ENCODE assay signal across 1 cellular context in the genomic region with DNA sequence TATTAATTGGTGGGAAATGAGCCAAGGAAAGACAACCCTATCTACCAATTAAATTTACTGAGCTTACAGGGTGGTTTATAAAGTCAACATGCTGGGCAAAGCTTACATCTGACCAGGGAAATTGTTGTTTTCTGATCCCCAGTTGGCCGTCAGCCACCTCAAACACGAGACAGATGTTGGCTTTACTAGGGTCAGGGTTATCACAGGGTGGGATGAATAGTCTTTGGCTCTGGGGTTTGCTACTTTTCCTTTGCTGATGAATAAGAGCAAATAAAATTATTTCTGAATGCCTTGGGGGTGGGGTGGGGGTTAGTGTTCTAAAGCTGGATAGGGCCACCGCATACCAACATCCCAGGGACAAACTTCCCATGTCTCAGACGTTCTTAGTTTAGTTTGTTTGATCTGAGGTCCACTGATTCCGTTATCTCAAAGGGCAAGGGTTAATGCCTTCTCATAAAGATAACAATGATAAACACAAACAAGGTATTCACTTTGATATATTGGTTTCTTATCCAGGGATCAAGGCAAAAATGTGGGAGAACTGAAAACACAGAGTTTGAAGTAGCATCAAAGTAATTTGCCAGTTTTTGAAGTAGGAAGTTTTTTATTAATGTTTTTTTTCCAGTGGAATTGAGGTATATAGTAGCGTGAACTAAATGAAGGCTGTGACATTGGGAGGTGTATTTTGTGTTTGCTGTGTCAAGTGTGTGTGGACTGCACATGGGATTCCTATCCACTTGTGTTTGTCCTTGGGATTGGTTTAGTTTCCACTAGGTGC.
A peak's percentile ranks its signal among the peaks of the same experiment; 100 is the strongest.
TF ChIP-seq lines count a peak whose summit lies in the region.

No MANE protein-coding gene starts in this region.

TF ChIP-seq in HepG2, 621 proteins besides CTCF, POLR2A, EP300 and RAD21 (continued from another document and continues in another):
- TF ChIP-seq, protein P1, sequence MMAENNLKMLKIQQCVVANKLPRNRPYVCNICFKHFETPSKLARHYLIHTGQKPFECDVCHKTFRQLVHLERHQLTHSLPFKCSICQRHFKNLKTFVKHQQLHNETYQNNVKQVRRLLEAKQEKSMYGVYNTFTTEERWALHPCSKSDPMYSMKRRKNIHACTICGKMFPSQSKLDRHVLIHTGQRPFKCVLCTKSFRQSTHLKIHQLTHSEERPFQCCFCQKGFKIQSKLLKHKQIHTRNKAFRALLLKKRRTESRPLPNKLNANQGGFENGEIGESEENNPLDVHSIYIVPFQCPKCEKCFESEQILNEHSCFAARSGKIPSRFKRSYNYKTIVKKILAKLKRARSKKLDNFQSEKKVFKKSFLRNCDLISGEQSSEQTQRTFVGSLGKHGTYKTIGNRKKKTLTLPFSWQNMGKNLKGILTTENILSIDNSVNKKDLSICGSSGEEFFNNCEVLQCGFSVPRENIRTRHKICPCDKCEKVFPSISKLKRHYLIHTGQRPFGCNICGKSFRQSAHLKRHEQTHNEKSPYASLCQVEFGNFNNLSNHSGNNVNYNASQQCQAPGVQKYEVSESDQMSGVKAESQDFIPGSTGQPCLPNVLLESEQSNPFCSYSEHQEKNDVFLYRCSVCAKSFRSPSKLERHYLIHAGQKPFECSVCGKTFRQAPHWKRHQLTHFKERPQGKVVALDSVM (CRISPR knock-in tag; IDR thresholded peaks at IDR 0.05), result no peak
- no peak for TF ChIP-seq ATRX (CRISPR knock-in tag; IDR thresholded peaks at IDR 0.05; ENCODE audit: borderline replicate concordance)
- TF ChIP-seq XRCC5 (optimal IDR thresholded peaks at IDR 0.05; ENCODE audit: low read length), result no peak
- no peak for TF ChIP-seq NAIF1 (CRISPR knock-in tag; IDR thresholded peaks at IDR 0.05; ENCODE audit: borderline replicate concordance)
- no peak for TF ChIP-seq POLR2G (IDR thresholded peaks at IDR 0.05; ENCODE audit: low read depth, low read length)
- TF ChIP-seq, protein P2, sequence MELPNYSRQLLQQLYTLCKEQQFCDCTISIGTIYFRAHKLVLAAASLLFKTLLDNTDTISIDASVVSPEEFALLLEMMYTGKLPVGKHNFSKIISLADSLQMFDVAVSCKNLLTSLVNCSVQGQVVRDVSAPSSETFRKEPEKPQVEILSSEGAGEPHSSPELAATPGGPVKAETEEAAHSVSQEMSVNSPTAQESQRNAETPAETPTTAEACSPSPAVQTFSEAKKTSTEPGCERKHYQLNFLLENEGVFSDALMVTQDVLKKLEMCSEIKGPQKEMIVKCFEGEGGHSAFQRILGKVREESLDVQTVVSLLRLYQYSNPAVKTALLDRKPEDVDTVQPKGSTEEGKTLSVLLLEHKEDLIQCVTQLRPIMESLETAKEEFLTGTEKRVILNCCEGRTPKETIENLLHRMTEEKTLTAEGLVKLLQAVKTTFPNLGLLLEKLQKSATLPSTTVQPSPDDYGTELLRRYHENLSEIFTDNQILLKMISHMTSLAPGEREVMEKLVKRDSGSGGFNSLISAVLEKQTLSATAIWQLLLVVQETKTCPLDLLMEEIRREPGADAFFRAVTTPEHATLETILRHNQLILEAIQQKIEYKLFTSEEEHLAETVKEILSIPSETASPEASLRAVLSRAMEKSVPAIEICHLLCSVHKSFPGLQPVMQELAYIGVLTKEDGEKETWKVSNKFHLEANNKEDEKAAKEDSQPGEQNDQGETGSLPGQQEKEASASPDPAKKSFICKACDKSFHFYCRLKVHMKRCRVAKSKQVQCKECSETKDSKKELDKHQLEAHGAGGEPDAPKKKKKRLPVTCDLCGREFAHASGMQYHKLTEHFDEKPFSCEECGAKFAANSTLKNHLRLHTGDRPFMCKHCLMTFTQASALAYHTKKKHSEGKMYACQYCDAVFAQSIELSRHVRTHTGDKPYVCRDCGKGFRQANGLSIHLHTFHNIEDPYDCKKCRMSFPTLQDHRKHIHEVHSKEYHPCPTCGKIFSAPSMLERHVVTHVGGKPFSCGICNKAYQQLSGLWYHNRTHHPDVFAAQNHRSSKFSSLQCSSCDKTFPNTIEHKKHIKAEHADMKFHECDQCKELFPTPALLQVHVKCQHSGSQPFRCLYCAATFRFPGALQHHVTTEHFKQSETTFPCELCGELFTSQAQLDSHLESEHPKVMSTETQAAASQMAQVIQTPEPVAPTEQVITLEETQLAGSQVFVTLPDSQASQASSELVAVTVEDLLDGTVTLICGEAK (IDR thresholded peaks at IDR 0.05), result no peak
- TF ChIP-seq, protein P2 (CRISPR knock-in tag; IDR thresholded peaks at IDR 0.05), result no peak
- peak; percentile 94 for TF ChIP-seq PPARG (CRISPR knock-in tag; conservative IDR thresholded peaks at IDR 0.05)
- TF ChIP-seq MZF1 (CRISPR knock-in tag; IDR thresholded peaks at IDR 0.05; ENCODE audit: borderline replicate concordance), result no peak
- TF ChIP-seq ZNF562 (CRISPR knock-in tag; IDR thresholded peaks at IDR 0.05; ENCODE audit: borderline replicate concordance), result no peak
- no peak for TF ChIP-seq POLR2AphosphoS5 (IDR thresholded peaks at IDR 0.05; ENCODE audit: low read depth, low read length)
- no peak for TF ChIP-seq REXO4 (CRISPR knock-in tag; IDR thresholded peaks at IDR 0.05; ENCODE audit: borderline replicate concordance)
- 0 out of 2 replicates have a peak, but pooled peaks have one; percentile 9 for TF ChIP-seq TGIF2 (CRISPR knock-in tag; IDR thresholded peaks at IDR 0.05)
- TF ChIP-seq, protein P3, sequence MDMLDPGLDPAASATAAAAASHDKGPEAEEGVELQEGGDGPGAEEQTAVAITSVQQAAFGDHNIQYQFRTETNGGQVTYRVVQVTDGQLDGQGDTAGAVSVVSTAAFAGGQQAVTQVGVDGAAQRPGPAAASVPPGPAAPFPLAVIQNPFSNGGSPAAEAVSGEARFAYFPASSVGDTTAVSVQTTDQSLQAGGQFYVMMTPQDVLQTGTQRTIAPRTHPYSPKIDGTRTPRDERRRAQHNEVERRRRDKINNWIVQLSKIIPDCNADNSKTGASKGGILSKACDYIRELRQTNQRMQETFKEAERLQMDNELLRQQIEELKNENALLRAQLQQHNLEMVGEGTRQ (IDR thresholded peaks at IDR 0.05; ENCODE audit: low read depth, low read length), result no peak
- TF ChIP-seq, protein P3 (CRISPR knock-in tag; IDR thresholded peaks at IDR 0.05; ENCODE audit: borderline replicate concordance), result no peak
- 0 out of 2 replicates have a peak, but pooled peaks have one; percentile 11 for TF ChIP-seq ZNF24 (IDR thresholded peaks at IDR 0.05)
- TF ChIP-seq CC2D1A (CRISPR knock-in tag; IDR thresholded peaks at IDR 0.05), result no peak
- 0 out of 2 replicates have a peak, but pooled peaks have one; percentile 22 for TF ChIP-seq ZNF3 (CRISPR knock-in tag; IDR thresholded peaks at IDR 0.05)
- no peak for TF ChIP-seq ZNF782 (CRISPR knock-in tag; IDR thresholded peaks at IDR 0.05; ENCODE audit: borderline replicate concordance)
- TF ChIP-seq HOXA3 (CRISPR knock-in tag; IDR thresholded peaks at IDR 0.05), result peak; percentile 60
- TF ChIP-seq, protein P4, sequence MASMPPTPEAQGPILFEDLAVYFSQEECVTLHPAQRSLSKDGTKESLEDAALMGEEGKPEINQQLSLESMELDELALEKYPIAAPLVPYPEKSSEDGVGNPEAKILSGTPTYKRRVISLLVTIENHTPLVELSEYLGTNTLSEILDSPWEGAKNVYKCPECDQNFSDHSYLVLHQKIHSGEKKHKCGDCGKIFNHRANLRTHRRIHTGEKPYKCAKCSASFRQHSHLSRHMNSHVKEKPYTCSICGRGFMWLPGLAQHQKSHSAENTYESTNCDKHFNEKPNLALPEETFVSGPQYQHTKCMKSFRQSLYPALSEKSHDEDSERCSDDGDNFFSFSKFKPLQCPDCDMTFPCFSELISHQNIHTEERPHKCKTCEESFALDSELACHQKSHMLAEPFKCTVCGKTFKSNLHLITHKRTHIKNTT (CRISPR knock-in tag; IDR thresholded peaks at IDR 0.05), result no peak
- no peak for TF ChIP-seq ZNF225 (CRISPR knock-in tag; IDR thresholded peaks at IDR 0.05)
- TF ChIP-seq ZSCAN25 (CRISPR knock-in tag; IDR thresholded peaks at IDR 0.05), result no peak
- TF ChIP-seq HNRNPK (IDR thresholded peaks at IDR 0.05; ENCODE audit: low read depth, low read length, poor library complexity, severe bottlenecking), result no peak
- TF ChIP-seq, protein P5, sequence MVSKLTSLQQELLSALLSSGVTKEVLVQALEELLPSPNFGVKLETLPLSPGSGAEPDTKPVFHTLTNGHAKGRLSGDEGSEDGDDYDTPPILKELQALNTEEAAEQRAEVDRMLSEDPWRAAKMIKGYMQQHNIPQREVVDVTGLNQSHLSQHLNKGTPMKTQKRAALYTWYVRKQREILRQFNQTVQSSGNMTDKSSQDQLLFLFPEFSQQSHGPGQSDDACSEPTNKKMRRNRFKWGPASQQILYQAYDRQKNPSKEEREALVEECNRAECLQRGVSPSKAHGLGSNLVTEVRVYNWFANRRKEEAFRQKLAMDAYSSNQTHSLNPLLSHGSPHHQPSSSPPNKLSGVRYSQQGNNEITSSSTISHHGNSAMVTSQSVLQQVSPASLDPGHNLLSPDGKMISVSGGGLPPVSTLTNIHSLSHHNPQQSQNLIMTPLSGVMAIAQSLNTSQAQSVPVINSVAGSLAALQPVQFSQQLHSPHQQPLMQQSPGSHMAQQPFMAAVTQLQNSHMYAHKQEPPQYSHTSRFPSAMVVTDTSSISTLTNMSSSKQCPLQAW (CRISPR knock-in tag; IDR thresholded peaks at IDR 0.05), result peak; percentile 68
- TF ChIP-seq, protein P6, sequence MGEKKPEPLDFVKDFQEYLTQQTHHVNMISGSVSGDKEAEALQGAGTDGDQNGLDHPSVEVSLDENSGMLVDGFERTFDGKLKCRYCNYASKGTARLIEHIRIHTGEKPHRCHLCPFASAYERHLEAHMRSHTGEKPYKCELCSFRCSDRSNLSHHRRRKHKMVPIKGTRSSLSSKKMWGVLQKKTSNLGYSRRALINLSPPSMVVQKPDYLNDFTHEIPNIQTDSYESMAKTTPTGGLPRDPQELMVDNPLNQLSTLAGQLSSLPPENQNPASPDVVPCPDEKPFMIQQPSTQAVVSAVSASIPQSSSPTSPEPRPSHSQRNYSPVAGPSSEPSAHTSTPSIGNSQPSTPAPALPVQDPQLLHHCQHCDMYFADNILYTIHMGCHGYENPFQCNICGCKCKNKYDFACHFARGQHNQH (CRISPR knock-in tag; IDR thresholded peaks at IDR 0.05), result peak; percentile 59; the same call in 1 of the 2 replicates
- peak; percentile 89; the same call in 1 of the 2 replicates for TF ChIP-seq MIER3 (CRISPR knock-in tag; IDR thresholded peaks at IDR 0.05; ENCODE audit: borderline replicate concordance)
- peak; percentile 95; the same call in 1 of the 2 replicates for TF ChIP-seq SATB2 (CRISPR knock-in tag; IDR thresholded peaks at IDR 0.05)
- TF ChIP-seq ZNF564 (CRISPR knock-in tag; IDR thresholded peaks at IDR 0.05), result no peak
- no peak for TF ChIP-seq MTA1 (CRISPR knock-in tag; IDR thresholded peaks at IDR 0.05; ENCODE audit: borderline replicate concordance)
- peak; percentile 55; the same call in 1 of the 2 replicates for TF ChIP-seq ZNF317 (CRISPR knock-in tag; IDR thresholded peaks at IDR 0.05)
- TF ChIP-seq, protein P7, sequence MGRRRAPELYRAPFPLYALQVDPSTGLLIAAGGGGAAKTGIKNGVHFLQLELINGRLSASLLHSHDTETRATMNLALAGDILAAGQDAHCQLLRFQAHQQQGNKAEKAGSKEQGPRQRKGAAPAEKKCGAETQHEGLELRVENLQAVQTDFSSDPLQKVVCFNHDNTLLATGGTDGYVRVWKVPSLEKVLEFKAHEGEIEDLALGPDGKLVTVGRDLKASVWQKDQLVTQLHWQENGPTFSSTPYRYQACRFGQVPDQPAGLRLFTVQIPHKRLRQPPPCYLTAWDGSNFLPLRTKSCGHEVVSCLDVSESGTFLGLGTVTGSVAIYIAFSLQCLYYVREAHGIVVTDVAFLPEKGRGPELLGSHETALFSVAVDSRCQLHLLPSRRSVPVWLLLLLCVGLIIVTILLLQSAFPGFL (CRISPR knock-in tag; IDR thresholded peaks at IDR 0.05), result no peak
- no peak for TF ChIP-seq PHB2 (IDR thresholded peaks at IDR 0.05; ENCODE audit: partially characterized antibody)
- TF ChIP-seq ZNF558 (CRISPR knock-in tag; IDR thresholded peaks at IDR 0.05; ENCODE audit: borderline replicate concordance), result peak; percentile 81; the same call in 1 of the 2 replicates
- 0 out of 2 replicates have a peak, but pooled peaks have one; percentile 55 for TF ChIP-seq TP53 (CRISPR knock-in tag; conservative IDR thresholded peaks at IDR 0.05)
- peak; percentile 22; the same call in 1 of the 2 replicates for TF ChIP-seq CEBPG (CRISPR knock-in tag; IDR thresholded peaks at IDR 0.05)
- no peak for TF ChIP-seq TEAD2 (CRISPR knock-in tag; IDR thresholded peaks at IDR 0.05)
- no peak for TF ChIP-seq MEIS1 (CRISPR knock-in tag; IDR thresholded peaks at IDR 0.05; ENCODE audit: borderline replicate concordance)
- peak; percentile 88 for TF ChIP-seq MED8 (CRISPR knock-in tag; IDR thresholded peaks at IDR 0.05; ENCODE audit: insufficient replicate concordance)
- no peak for TF ChIP-seq ZNF33B (CRISPR knock-in tag; IDR thresholded peaks at IDR 0.05)
- TF ChIP-seq KDM5B (CRISPR knock-in tag; IDR thresholded peaks at IDR 0.05; ENCODE audit: borderline replicate concordance), result no peak
- no peak for TF ChIP-seq ZNF17 (CRISPR knock-in tag; IDR thresholded peaks at IDR 0.05)
- no peak for TF ChIP-seq SYNCRIP (IDR thresholded peaks at IDR 0.05; ENCODE audit: insufficient read depth, low read depth, low read length)
- TF ChIP-seq ADNP (CRISPR knock-in tag; IDR thresholded peaks at IDR 0.05), result no peak
- TF ChIP-seq ZNF619 (CRISPR knock-in tag; IDR thresholded peaks at IDR 0.05), result no peak
